6 cellular contexts compared by ENCODE assay signal in genomic region chr7:100063376-100063775, GRCh38.
"Had no signal": no experiment of that assay in that cellular context is flagged by ENCODE, and none has a peak within 500 bp of the region (broad histone marks: within the 10 kb centered on the region; RNA-seq: fewer than 3 reads in every experiment).

No MANE protein-coding gene starts in this region.

- H3K9me3 Mint-ChIP-seq: H9 had no signal

- H3K4me3 ChIP-seq: GM23338, K562 had no signal

- DNase-seq: H9, HCEC 1CT, IMR-90 had no signal

- H3K4me2 ChIP-seq: GM23338 had no signal

- H3K27ac ChIP-seq: HL-60 had no signal

- H3K27ac Mint-ChIP-seq: GM23338, H9 had no signal

- H3K4me1 Mint-ChIP-seq: GM23338, H9 had no signal

- H3K4me3 Mint-ChIP-seq: GM23338, H9 had no signal
